ENCODE assay signal across 13 cellular contexts in genomic region chr1:245183429-245183828, GRCh38. TPM values are rescaled to one million over a fixed set of nuclear protein-coding genes. Genes with fewer than 3 reads are reported as not detected.
A peak's percentile ranks its signal among the peaks of the same experiment; 100 is the strongest.
DNase-seq lines count a peak whose midpoint lies in the region; TF ChIP-seq lines count a peak whose summit lies in the region.
"Had no signal": no experiment of that assay in that cellular context is flagged by ENCODE, and none has a peak within 500 bp of the region (broad histone marks: within the 10 kb centered on the region; RNA-seq: fewer than 3 reads in every experiment).

No MANE protein-coding gene starts in this region.

- no peak overlapping the region for H3K4me3 ChIP-seq in cardiac muscle cell
- no peak overlapping the region for H3K4me3 ChIP-seq in left ventricle myocardium inferior
- H3K4me3 ChIP-seq in fibroblast of mammary gland (ENCODE audit: control insufficient read depth, low read depth, low read length): no peak overlapping the region
- no peak overlapping the region for H3K4me3 ChIP-seq in coronary artery
- H3K4me3 ChIP-seq: A549, HAP-1 had no signal

- no peak for TF ChIP-seq CTCF in cardiac muscle cell (IDR thresholded peaks at IDR 0.05; ENCODE audit: low read depth, low read length)
- TF ChIP-seq CTCF in left ventricle myocardium inferior (IDR thresholded peaks at IDR 0.05; ENCODE audit: borderline replicate concordance): no peak
- TF ChIP-seq CTCF in fibroblast of mammary gland (conservative IDR thresholded peaks at IDR 0.05; ENCODE audit: control insufficient read depth, insufficient read depth, low read depth, low read length): no peak
- TF ChIP-seq CTCF in coronary artery (IDR thresholded peaks at IDR 0.05): no peak

- DNase-seq in cardiac muscle cell (ENCODE audit: low read depth in 1 of 2, low spot score in 1 of 2): no peak
- no peak for DNase-seq in left ventricle myocardium inferior
- DNase-seq in RPMI8226: peak; percentile 77
- peak; percentile 17 for DNase-seq in fibroblast of mammary gland (ENCODE audit: low read depth)
- no peak for DNase-seq in coronary artery (ENCODE audit: low spot score)
- no peak for DNase-seq in activated CD4-positive, alpha-beta T cell treated with anti-CD3 and anti-CD28 coated beads for 4 hours
- DNase-seq: BE2C; CD4-positive, alpha-beta memory T cell; DND-41; GF-D8 had no signal

- H3K27ac ChIP-seq in cardiac muscle cell (peak overlapping the region; percentile 44), left ventricle myocardium inferior (replicated peaks) (no peak overlapping the region), coronary artery (no peak overlapping the region)
- H3K27ac ChIP-seq: A549, C4-2B had no signal

- intact Hi-C loops in left ventricle myocardium inferior (cut with micrococcal nuclease): no loop called here

- H3K4me1 ChIP-seq in cardiac muscle cell (ENCODE audit: low read depth) (peaks cover 46% of the 10 kb centered on the region), left ventricle myocardium inferior (peaks cover 3% of the 10 kb centered on the region)
- H3K4me1 ChIP-seq: A549 had no signal

- peaks cover 8% of the 10 kb centered on the region for H3K36me3 ChIP-seq in cardiac muscle cell
- H3K36me3 ChIP-seq in left ventricle myocardium inferior: no peaks in the 10 kb centered on the region
- H3K36me3 ChIP-seq: HAP-1 had no signal

- H3K9me3 ChIP-seq in cardiac muscle cell (ENCODE audit: low read depth) (no peaks in the 10 kb centered on the region), left ventricle myocardium inferior (replicated peaks) (no peaks in the 10 kb centered on the region)
- H3K9me3 ChIP-seq: A549, BE2C, HAP-1 had no signal

- H3K27me3 ChIP-seq in cardiac muscle cell (no peaks in the 10 kb centered on the region), left ventricle myocardium inferior (ENCODE audit: low read depth) (peaks cover 7% of the 10 kb centered on the region)
- H3K27me3 ChIP-seq: BE2C had no signal

RNA-seq across cellular contexts. Expression of gene KIF26B, which starts 28.6 kb away (rescaled TPM):
- total RNA-seq in cardiac muscle cell (141 and 177 TPM in 2 replicates), left ventricle myocardium inferior (3.5 TPM)
- polyA plus RNA-seq in cardiac muscle cell: 58.9 and 60.7 TPM in 2 replicates
- total RNA-seq: CD4-positive, alpha-beta memory T cell had no signal

Comparison
In these comparisons a context has a peak if more than half of its experiments do, and no peak if none do; other contexts are left out.
1. RNA of gene KIF26B, which starts 28.6 kb away (total RNA-seq): 141 to 177 TPM in cardiac muscle cell; 3.5 TPM in left ventricle myocardium inferior (single experiment); every median in the first group is over 10 times any median in the second.
2. DNase-seq: peak in RPMI8226 (single experiment) and fibroblast of mammary gland (single experiment); none in cardiac muscle cell (0 of 2), left ventricle myocardium inferior (single experiment), coronary artery (single experiment) and activated CD4-positive, alpha-beta T cell treated with anti-CD3 and anti-CD28 coated beads for 4 hours (0 of 2).